Comparison of ENCODE assay signal across 7 cellular contexts in genomic region chr17:76791053-76791980, GRCh38.
DNase-seq lines count a peak whose midpoint lies in the region; ATAC-seq and TF ChIP-seq lines count a peak whose summit lies in the region.

No MANE protein-coding gene starts in this region.

- no peaks in the 10 kb centered on the region for H4K20me1 ChIP-seq in OCI-LY3 (ENCODE audit: insufficient read depth, low read length)

- H3K4me1 Mint-ChIP-seq in activated naive CD8-positive, alpha-beta T cell (ENCODE audit: low read depth): peaks cover 11% of the 10 kb centered on the region

- TF ChIP-seq CTCF in OCI-LY3 (IDR thresholded peaks at IDR 0.05; ENCODE audit: low read depth, low read length): no peak

- H3K9me3 Mint-ChIP-seq in activated naive CD8-positive, alpha-beta T cell (ENCODE audit: low read depth): no peaks in the 10 kb centered on the region

- ATAC-seq in GM19467 (IDR thresholded peaks at IDR 0.05; ENCODE audit: unreplicated experiment) (peak; percentile 64), HG02610 (IDR thresholded peaks at IDR 0.05; ENCODE audit: unreplicated experiment) (no peak)

- no peaks in the 10 kb centered on the region for H3K9me3 ChIP-seq in OCI-LY3 (ENCODE audit: insufficient read depth, low read length)

- H3K36me3 ChIP-seq in OCI-LY3 (replicated peaks; ENCODE audit: low read depth, low read length): no peaks in the 10 kb centered on the region

- H3K4me1 ChIP-seq in OCI-LY3 (ENCODE audit: low read length): peaks cover 11% of the 10 kb centered on the region

- peak overlapping the region; percentile 43 for H3K4me3 Mint-ChIP-seq in activated naive CD8-positive, alpha-beta T cell

- H2AFZ ChIP-seq in OCI-LY3 (ENCODE audit: low read depth, low read length): no peak overlapping the region

- H3K27me3 ChIP-seq in OCI-LY3 (ENCODE audit: low read depth, low read length): no peaks in the 10 kb centered on the region

- no peak overlapping the region for H3K27ac ChIP-seq in OCI-LY3 (ENCODE audit: low read length)

- DNase-seq in kidney tubule cell (ENCODE audit: low spot score): peak; percentile 14
- peak; percentile 61 for DNase-seq in superior temporal gyrus (ENCODE audit: extremely low spot score)
- no peak for DNase-seq in NCI-H128 (lab: John Stamatoyannopoulos, UW; ENCODE audit: unreplicated experiment)

- no peaks in the 10 kb centered on the region for H3K27me3 Mint-ChIP-seq in activated naive CD8-positive, alpha-beta T cell

- no peaks in the 10 kb centered on the region for H3K79me2 ChIP-seq in OCI-LY3 (ENCODE audit: low read length)

- H3K36me3 Mint-ChIP-seq in activated naive CD8-positive, alpha-beta T cell: peaks cover 2% of the 10 kb centered on the region

- peak overlapping the region; percentile 42 for H3K4me3 ChIP-seq in OCI-LY3 (ENCODE audit: low read length)

- H3K4me2 ChIP-seq in OCI-LY3 (ENCODE audit: low read length): peak overlapping the region; percentile 66

- peak overlapping the region; percentile 41 for H3K27ac Mint-ChIP-seq in activated naive CD8-positive, alpha-beta T cell

- 0 out of 2 replicates have a peak overlapping the region, but pooled peaks have one; percentile 10 for H3K9ac ChIP-seq in OCI-LY3 (ENCODE audit: low read length)
